11 cellular contexts compared by ENCODE assay signal in genomic region chr6:124040655-124041054, GRCh38.
DNase-seq lines count a peak whose midpoint lies in the region; ATAC-seq and TF ChIP-seq lines count a peak whose summit lies in the region.
"Had no signal": no experiment of that assay in that cellular context is flagged by ENCODE, and none has a peak within 500 bp of the region (broad histone marks: within the 10 kb centered on the region; RNA-seq: fewer than 3 reads in every experiment).

No MANE protein-coding gene starts in this region.

- ATAC-seq in GM18505 (IDR thresholded peaks at IDR 0.05; ENCODE audit: unreplicated experiment) (peak; percentile 85), GM21381 (IDR thresholded peaks at IDR 0.05; ENCODE audit: unreplicated experiment) (peak; percentile 81), HG03060 (IDR thresholded peaks at IDR 0.05; ENCODE audit: low read depth, unreplicated experiment) (peak; percentile 92), HG02571 (IDR thresholded peaks at IDR 0.05; ENCODE audit: unreplicated experiment) (no peak)
- ATAC-seq in activated CD8-positive, alpha-beta memory T cell treated with anti-CD3 and anti-CD28 coated beads, Interleukin-2, amount 10 ng/mL, durations not matched to agents 7 days and 5 days, result no peak
- ATAC-seq: effector memory CD8-positive, alpha-beta T cell had no signal

- no peak for TF ChIP-seq POLR2A in GM18505 (IDR thresholded peaks at IDR 0.05; ENCODE audit: borderline replicate concordance, extremely low read depth, insufficient read depth, insufficient read length)

- DNase-seq in NCI-H748 (lab: John Stamatoyannopoulos, UW; ENCODE audit: unreplicated experiment) (peak; percentile 63), NCI-H2196 treated with DMSO at 0.1 percent for 48 hours (lab: John Stamatoyannopoulos, UW; ENCODE audit: unreplicated experiment) (no peak), mesenteric fat pad (ENCODE audit: low spot score) (no peak)
- no peak for DNase-seq in activated CD8-positive, alpha-beta memory T cell treated with anti-CD3 and anti-CD28 coated beads, Interleukin-2, amount 10 ng/mL, durations not matched to agents 7 days and 5 days
- DNase-seq: BE2C; effector memory CD8-positive, alpha-beta T cell; NCI-H1417 had no signal

- H3K9me3 Mint-ChIP-seq in activated CD8-positive, alpha-beta memory T cell treated with anti-CD3 and anti-CD28 coated beads, Interleukin-2, amount 10 ng/mL, durations not matched to agents 7 days and 5 days (ENCODE audit: low read depth), result peaks cover 5% of the 10 kb centered on the region
- H3K9me3 Mint-ChIP-seq: effector memory CD8-positive, alpha-beta T cell had no signal

- no peak overlapping the region for H3K27ac Mint-ChIP-seq in activated CD8-positive, alpha-beta memory T cell treated with anti-CD3 and anti-CD28 coated beads, Interleukin-2, amount 10 ng/mL, durations not matched to agents 7 days and 5 days
- H3K27ac Mint-ChIP-seq: effector memory CD8-positive, alpha-beta T cell had no signal

- CTCF ChIA-PET in activated CD8-positive, alpha-beta memory T cell treated with anti-CD3 and anti-CD28 coated beads, Interleukin-2, amount 10 ng/mL, durations not matched to agents 7 days and 5 days (lab: Charles Lee), result interaction anchor here (0.8 kb wide), 1 partner anchor 238 kb away, joined by 3 read pairs; no protein-coding TSS in a partner anchor

- H3K27me3 Mint-ChIP-seq in activated CD8-positive, alpha-beta memory T cell treated with anti-CD3 and anti-CD28 coated beads, Interleukin-2, amount 10 ng/mL, durations not matched to agents 7 days and 5 days, result no peaks in the 10 kb centered on the region
- H3K27me3 Mint-ChIP-seq: effector memory CD8-positive, alpha-beta T cell had no signal

- H3K36me3 Mint-ChIP-seq in activated CD8-positive, alpha-beta memory T cell treated with anti-CD3 and anti-CD28 coated beads, Interleukin-2, amount 10 ng/mL, durations not matched to agents 7 days and 5 days, result no peaks in the 10 kb centered on the region

- no peak overlapping the region for H3K4me3 Mint-ChIP-seq in activated CD8-positive, alpha-beta memory T cell treated with anti-CD3 and anti-CD28 coated beads, Interleukin-2, amount 10 ng/mL, durations not matched to agents 7 days and 5 days
- H3K4me3 Mint-ChIP-seq: effector memory CD8-positive, alpha-beta T cell had no signal

- H3K4me1 Mint-ChIP-seq in activated CD8-positive, alpha-beta memory T cell treated with anti-CD3 and anti-CD28 coated beads, Interleukin-2, amount 10 ng/mL, durations not matched to agents 7 days and 5 days, result no peaks in the 10 kb centered on the region

Comparison
In these comparisons a context has a peak if more than half of its experiments do, and no peak if none do; other contexts are left out.
1. ATAC-seq: peak in GM18505 (single experiment), GM21381 (single experiment) and HG03060 (single experiment); none in HG02571 (single experiment) and activated CD8-positive, alpha-beta memory T cell treated with anti-CD3 and anti-CD28 coated beads, Interleukin-2, amount 10 ng/mL, durations not matched to agents 7 days and 5 days (single experiment).